ENCODE assay signal across 1 cellular context in the genomic region with DNA sequence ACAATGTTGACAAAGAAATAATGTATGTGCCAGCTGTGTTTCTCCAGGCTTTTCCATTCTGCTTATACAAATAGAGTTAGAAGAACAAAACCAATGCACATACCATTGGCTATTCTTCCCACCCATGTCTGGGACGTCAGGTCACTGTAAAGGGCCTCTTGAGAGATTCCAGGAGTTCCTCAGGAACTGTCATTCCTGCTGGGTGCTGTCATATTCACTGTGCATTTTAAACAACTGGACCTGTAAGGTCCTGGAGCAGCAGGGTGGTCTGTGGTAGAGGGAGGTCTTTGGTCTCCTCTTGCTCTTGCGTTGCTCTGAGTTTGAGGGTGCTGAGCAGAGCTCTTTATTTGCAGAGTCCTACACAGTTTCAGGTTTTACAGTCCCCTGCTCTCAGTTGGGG.
TF ChIP-seq lines count a peak whose summit lies in the region.

No MANE protein-coding gene starts in this region.

TF ChIP-seq in H1, 55 proteins besides CTCF, POLR2A, EP300 and RAD21:
- TF ChIP-seq RBBP5 (IDR thresholded peaks at IDR 0.05; ENCODE audit: borderline replicate concordance, low read depth, low read length) (no peak), BCL11A (IDR thresholded peaks at IDR 0.05; ENCODE audit: low read depth in 2 of 2, low read length in 2 of 2) (no peak)
TF ChIP-seq in H1: peak in this region for 0.
